ENCODE assay signal across 14 cellular contexts in the genomic region with DNA sequence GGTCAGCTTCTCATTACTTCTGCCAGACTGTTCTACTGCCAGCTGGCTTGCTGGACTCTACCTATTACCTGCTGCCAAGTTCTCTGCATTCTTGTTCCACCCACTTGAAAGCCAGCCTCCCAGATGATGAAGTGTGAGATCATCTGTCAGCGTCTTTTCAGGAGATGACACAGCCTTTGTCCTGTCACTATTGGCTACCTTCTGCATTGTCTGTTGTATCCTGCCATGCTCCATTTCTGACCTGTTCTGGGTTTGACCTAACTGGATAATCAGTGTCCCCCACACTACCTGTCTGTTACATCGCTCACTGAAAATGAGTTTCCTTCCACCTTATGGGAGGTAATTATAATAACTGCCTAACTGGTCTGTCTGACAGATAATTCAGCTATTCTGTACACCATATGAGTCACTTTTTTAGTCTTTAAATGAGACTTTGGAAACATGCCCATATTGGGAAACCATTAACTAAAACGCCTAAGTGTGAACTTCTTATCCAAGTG.
A peak's percentile ranks its signal among the peaks of the same experiment; 100 is the strongest.
DNase-seq lines count a peak whose midpoint lies in the region; ATAC-seq, FAIRE-seq and TF ChIP-seq lines count a peak whose summit lies in the region.
"Had no signal": no experiment of that assay in that cellular context is flagged by ENCODE, and none has a peak within 500 bp of the region (broad histone marks: within the 10 kb centered on the region; RNA-seq: fewer than 3 reads in every experiment).

No MANE protein-coding gene starts in this region.

- peak overlapping the region; percentile 74 for H3K27ac ChIP-seq in DND-41 (ENCODE audit: low read length)
- H3K27ac ChIP-seq in RWPE2 (ENCODE audit: poor library complexity, severe bottlenecking): peak overlapping the region; percentile 86
- H3K27ac ChIP-seq in OCI-LY7 (ENCODE audit: low read depth, low read length, poor library complexity, severe bottlenecking): no peak overlapping the region
- H3K27ac ChIP-seq: parathyroid adenoma had no signal

- H3F3A ChIP-seq in Loucy (ENCODE audit: low read depth): peaks cover 3% of the 10 kb centered on the region; the same call in 1 of the 2 replicates

- H3K79me2 ChIP-seq in DND-41 (ENCODE audit: insufficient read depth, low read length): no peaks in the 10 kb centered on the region
- no peaks in the 10 kb centered on the region for H3K79me2 ChIP-seq in Loucy (ENCODE audit: insufficient read depth, low read length)
- H3K79me2 ChIP-seq in OCI-LY7 (ENCODE audit: insufficient read depth, low read depth, low read length): no peaks in the 10 kb centered on the region
- H3K79me2 ChIP-seq: parathyroid adenoma had no signal

- H3K27me3 ChIP-seq in DND-41 (ENCODE audit: insufficient read depth, low read length, poor library complexity) (no peaks in the 10 kb centered on the region), Loucy (ENCODE audit: insufficient read depth, low read length, poor library complexity, severe bottlenecking) (no peaks in the 10 kb centered on the region), RWPE2 (ENCODE audit: insufficient read depth, poor library complexity, severe bottlenecking) (no peaks in the 10 kb centered on the region)

- H3K4me1 ChIP-seq in DND-41 (ENCODE audit: insufficient read depth, low read length) (peaks cover 16% of the 10 kb centered on the region), Loucy (ENCODE audit: insufficient read depth, low read length, poor library complexity, severe bottlenecking) (peaks cover 61% of the 10 kb centered on the region), RWPE2 (ENCODE audit: insufficient read depth, poor library complexity, severe bottlenecking) (peaks cover 16% of the 10 kb centered on the region), OCI-LY7 (ENCODE audit: insufficient read depth, low read length, poor library complexity, severe bottlenecking) (no peaks in the 10 kb centered on the region)
- H3K4me1 ChIP-seq: parathyroid adenoma had no signal

- CTCF ChIA-PET in OCI-LY7 (lab: Charles Lee; ENCODE audit: unreplicated experiment): interaction anchor here (0.6 kb wide), 1 partner anchor 54 kb away, joined by 5 read pairs; no protein-coding TSS in a partner anchor

- H4K20me1 ChIP-seq in DND-41 (ENCODE audit: insufficient read depth, low read length) (no peaks in the 10 kb centered on the region), Loucy (ENCODE audit: insufficient read depth, low read length, poor library complexity, severe bottlenecking) (no peaks in the 10 kb centered on the region), OCI-LY7 (ENCODE audit: insufficient read depth, low read length) (no peaks in the 10 kb centered on the region)

- no peak overlapping the region for H3K9ac ChIP-seq in DND-41 (ENCODE audit: low read depth, low read length)
- H3K9ac ChIP-seq in Loucy (ENCODE audit: low read depth, low read length, poor library complexity, severe bottlenecking): peak overlapping the region; percentile 67
- H3K9ac ChIP-seq: parathyroid adenoma had no signal

- FAIRE-seq in GM19239 (lab: Jason Lieb, UNC): no peak

- H3K9me2 ChIP-seq in Loucy (replicated peaks; ENCODE audit: low read depth, low read length): no peaks in the 10 kb centered on the region
- H3K9me2 ChIP-seq in OCI-LY7 (ENCODE audit: insufficient read depth, low read length): no peaks in the 10 kb centered on the region

- H3K4me3 ChIP-seq in DND-41 (ENCODE audit: low read depth in 1 of 2, low read length in 2 of 2): no peak overlapping the region; a peak in 1 of 4 replicates
- H3K4me3 ChIP-seq in Loucy (ENCODE audit: low read length, poor library complexity, severe bottlenecking): peak overlapping the region; percentile 60
- no peak overlapping the region for H3K4me3 ChIP-seq in RWPE2 (ENCODE audit: severe bottlenecking)
- H3K4me3 ChIP-seq in OCI-LY7 (ENCODE audit: low read depth, low read length, poor library complexity, severe bottlenecking): no peak overlapping the region

- H3K4me2 ChIP-seq in DND-41 (ENCODE audit: insufficient read depth, low read length) (no peak overlapping the region), Loucy (ENCODE audit: low read depth, low read length, poor library complexity, severe bottlenecking) (peak overlapping the region; percentile 79), OCI-LY7 (ENCODE audit: low read length) (no peak overlapping the region)

- DNase-seq in DND-41 (no peak), RWPE2 (ENCODE audit: low spot score) (no peak), kidney tubule cell (ENCODE audit: low spot score) (peak; percentile 98), GM19239 (ENCODE audit: insufficient read length, low spot score) (no peak), OCI-LY7 (ENCODE audit: low spot score) (no peak), SIG-M5 treated with dmso at 0.1 percent for 504 hours (lab: John Stamatoyannopoulos, UW; ENCODE audit: unreplicated experiment) (no peak)
- no peak for DNase-seq in activated naive CD4-positive, alpha-beta T cell treated with Interleukin-2 at 50 U/mL for 16 hours
- DNase-seq: activated T-cell treated with anti-CD3 and anti-CD28 coated beads for 4 hours, caudate nucleus, EL, left colon, NCI-H524 treated with DMSO at 0.1 percent for 48 hours had no signal

- BruUV-seq in OCI-LY7 (replicated peaks; lab: Mats Ljungman, UMichigan): no TSS peak

- H3K9me3 ChIP-seq in DND-41 (ENCODE audit: insufficient read depth, low read length, severe bottlenecking): no peaks in the 10 kb centered on the region
- no peaks in the 10 kb centered on the region for H3K9me3 ChIP-seq in Loucy (ENCODE audit: insufficient read depth, low read depth, low read length)
- no peaks in the 10 kb centered on the region for H3K9me3 ChIP-seq in RWPE2 (ENCODE audit: severe bottlenecking)
- no peaks in the 10 kb centered on the region for H3K9me3 ChIP-seq in OCI-LY7 (ENCODE audit: low read length)

- H2AFZ ChIP-seq in DND-41 (ENCODE audit: low read depth, low read length) (peak overlapping the region; percentile 70; the same call in 1 of the 2 replicates), Loucy (ENCODE audit: low read length) (peak overlapping the region; percentile 32; the same call in 1 of the 2 replicates), OCI-LY7 (ENCODE audit: low read length) (no peak overlapping the region)
- H2AFZ ChIP-seq: parathyroid adenoma had no signal

- H3K36me3 ChIP-seq in DND-41 (ENCODE audit: insufficient read depth, low read length) (no peaks in the 10 kb centered on the region), Loucy (ENCODE audit: insufficient read depth, low read length) (no peaks in the 10 kb centered on the region), RWPE2 (ENCODE audit: low read depth) (no peaks in the 10 kb centered on the region), OCI-LY7 (ENCODE audit: insufficient read depth, low read length) (no peaks in the 10 kb centered on the region)

- intact Hi-C loops in OCI-LY7 (cut with micrococcal nuclease; ENCODE audit: unreplicated experiment): no loop called here

- POLR2A ChIA-PET in OCI-LY7 (lab: Charles Lee): no interaction called here

- TF ChIP-seq CTCF in DND-41 (IDR thresholded peaks at IDR 0.05; ENCODE audit: borderline replicate concordance, extremely low read depth, low read length, poor library complexity, severe bottlenecking) (no peak), Loucy (conservative IDR thresholded peaks at IDR 0.05; ENCODE audit: low read length) (no peak), RWPE2 (IDR thresholded peaks at IDR 0.05; ENCODE audit: poor library complexity, severe bottlenecking) (no peak), OCI-LY7 (conservative IDR thresholded peaks at IDR 0.05; ENCODE audit: low read length) (no peak)

- no peak for ATAC-seq in DND-41 (ENCODE audit: insufficient read depth, low read depth)
- ATAC-seq in RWPE2 (ENCODE audit: low read depth): peak; percentile 93
- ATAC-seq: left colon had no signal
